ENCODE assay signal across 8 cellular contexts in genomic region chr14:69716483-69717187, GRCh38. TPM values are rescaled to one million over a fixed set of nuclear protein-coding genes. Genes with fewer than 3 reads are reported as not detected.
DNase-seq lines count a peak whose midpoint lies in the region; ATAC-seq and TF ChIP-seq lines count a peak whose summit lies in the region.

No MANE protein-coding gene starts in this region.

- POLR2A ChIA-PET in activated CD4-positive, alpha-beta memory T cell treated with anti-CD3 and anti-CD28 coated beads for 36 hours (lab: Charles Lee): interaction anchor here (0.5 to 1.5 kb wide), 7 partner anchors 32 to 288 kb away, joined by 3 to 5 read pairs (median 4); no protein-coding TSS in a partner anchor

- peaks cover 42% of the 10 kb centered on the region for H3K4me1 Mint-ChIP-seq in activated CD4-positive, alpha-beta memory T cell treated with anti-CD3 and anti-CD28 coated beads for 36 hours (ENCODE audit: low read depth)

- H3K9me3 Mint-ChIP-seq in activated CD4-positive, alpha-beta memory T cell treated with anti-CD3 and anti-CD28 coated beads for 36 hours: no peaks in the 10 kb centered on the region

- TF ChIP-seq CTCF in fibroblast of pulmonary artery (IDR thresholded peaks at IDR 0.05; ENCODE audit: low read length, missing control alignments): peak; percentile 15

- H3K4me3 ChIP-seq in fibroblast of pulmonary artery (replicated peaks; ENCODE audit: low read depth, low read length): no peak overlapping the region

- CTCF ChIA-PET in activated CD4-positive, alpha-beta memory T cell treated with anti-CD3 and anti-CD28 coated beads for 36 hours (lab: Charles Lee): interaction anchor here (0.8 to 3.9 kb wide), 4 partner anchors 104 to 131 kb away, joined by 3 to 20 read pairs (median 4); no protein-coding TSS in a partner anchor

- intact Hi-C loops in activated CD4-positive, alpha-beta memory T cell treated with anti-CD3 and anti-CD28 coated beads for 36 hours (cut with micrococcal nuclease): loop anchor here (1.0 to 5.0 kb wide), 3 partner anchors 31 to 51 kb away; partner anchors contain the start of gene SRSF5

- H3K27ac Mint-ChIP-seq in activated CD4-positive, alpha-beta memory T cell treated with anti-CD3 and anti-CD28 coated beads for 36 hours: peak overlapping the region; percentile 87

- peak; percentile 34 for DNase-seq in DMS53 (lab: John Stamatoyannopoulos, UW)
- no peak for DNase-seq in DMS53 treated with DMSO at 0.1 percent for 48 hours (lab: John Stamatoyannopoulos, UW; ENCODE audit: unreplicated experiment)
- peak; percentile 80 for DNase-seq in activated CD4-positive, alpha-beta memory T cell treated with anti-CD3 and anti-CD28 coated beads for 36 hours
- peak; percentile 98 for DNase-seq in fibroblast of pulmonary artery (ENCODE audit: low read depth)
- peak; percentile 43 to 59 for DNase-seq in stimulated activated CD8-positive, alpha-beta memory T cell treated with anti-CD3 and anti-CD28 coated beads, Interleukin-15, amount 100 ng/mL, for 48 hours (ENCODE audit: low read depth in 2 of 2)
- no peak for DNase-seq in COLO668 (lab: John Stamatoyannopoulos, UW; ENCODE audit: unreplicated experiment)

- no peak overlapping the region for H3K4me3 Mint-ChIP-seq in activated CD4-positive, alpha-beta memory T cell treated with anti-CD3 and anti-CD28 coated beads for 36 hours

- H3K27me3 Mint-ChIP-seq in activated CD4-positive, alpha-beta memory T cell treated with anti-CD3 and anti-CD28 coated beads for 36 hours: no peaks in the 10 kb centered on the region

- H3K36me3 Mint-ChIP-seq in activated CD4-positive, alpha-beta memory T cell treated with anti-CD3 and anti-CD28 coated beads for 36 hours: peaks cover 29% of the 10 kb centered on the region

- no peak for ATAC-seq in GM19467 (IDR thresholded peaks at IDR 0.05; ENCODE audit: unreplicated experiment)
- ATAC-seq in HG03342 (IDR thresholded peaks at IDR 0.05; ENCODE audit: unreplicated experiment): no peak

RNA-seq across cellular contexts. Expression of gene SRSF5, which starts 50.3 kb away (rescaled TPM):
- 100 to 1,000 TPM; 289 to 303 TPM for total RNA-seq in activated CD4-positive, alpha-beta memory T cell treated with anti-CD3 and anti-CD28 coated beads for 36 hours

Comparison
In these comparisons a context has a peak if more than half of its experiments do, and no peak if none do; other contexts are left out.
1. DNase-seq: peak in DMS53 (single experiment), activated CD4-positive, alpha-beta memory T cell treated with anti-CD3 and anti-CD28 coated beads for 36 hours (single experiment), fibroblast of pulmonary artery (single experiment) and stimulated activated CD8-positive, alpha-beta memory T cell treated with anti-CD3 and anti-CD28 coated beads, Interleukin-15, amount 100 ng/mL, for 48 hours (2 of 2); none in DMS53 treated with DMSO at 0.1 percent for 48 hours (single experiment) and COLO668 (single experiment).